1 cellular context compared by ENCODE assay signal in genomic region chr6:137426007-137426689, GRCh38.
A peak's percentile ranks its signal among the peaks of the same experiment; 100 is the strongest.
TF ChIP-seq lines count a peak whose summit lies in the region.

No MANE protein-coding gene starts in this region.

TF ChIP-seq in K562, 482 proteins besides CTCF, POLR2A, EP300 and RAD21 (continued from another document):
- TF ChIP-seq, protein P1, sequence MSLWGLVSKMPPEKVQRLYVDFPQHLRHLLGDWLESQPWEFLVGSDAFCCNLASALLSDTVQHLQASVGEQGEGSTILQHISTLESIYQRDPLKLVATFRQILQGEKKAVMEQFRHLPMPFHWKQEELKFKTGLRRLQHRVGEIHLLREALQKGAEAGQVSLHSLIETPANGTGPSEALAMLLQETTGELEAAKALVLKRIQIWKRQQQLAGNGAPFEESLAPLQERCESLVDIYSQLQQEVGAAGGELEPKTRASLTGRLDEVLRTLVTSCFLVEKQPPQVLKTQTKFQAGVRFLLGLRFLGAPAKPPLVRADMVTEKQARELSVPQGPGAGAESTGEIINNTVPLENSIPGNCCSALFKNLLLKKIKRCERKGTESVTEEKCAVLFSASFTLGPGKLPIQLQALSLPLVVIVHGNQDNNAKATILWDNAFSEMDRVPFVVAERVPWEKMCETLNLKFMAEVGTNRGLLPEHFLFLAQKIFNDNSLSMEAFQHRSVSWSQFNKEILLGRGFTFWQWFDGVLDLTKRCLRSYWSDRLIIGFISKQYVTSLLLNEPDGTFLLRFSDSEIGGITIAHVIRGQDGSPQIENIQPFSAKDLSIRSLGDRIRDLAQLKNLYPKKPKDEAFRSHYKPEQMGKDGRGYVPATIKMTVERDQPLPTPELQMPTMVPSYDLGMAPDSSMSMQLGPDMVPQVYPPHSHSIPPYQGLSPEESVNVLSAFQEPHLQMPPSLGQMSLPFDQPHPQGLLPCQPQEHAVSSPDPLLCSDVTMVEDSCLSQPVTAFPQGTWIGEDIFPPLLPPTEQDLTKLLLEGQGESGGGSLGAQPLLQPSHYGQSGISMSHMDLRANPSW (CRISPR knock-in tag; IDR thresholded peaks at IDR 0.05) = no peak
- peak; percentile 67 for TF ChIP-seq MAFF (IDR thresholded peaks at IDR 0.05; ENCODE audit: low read length)
- no peak for TF ChIP-seq HNRNPLL (IDR thresholded peaks at IDR 0.05; ENCODE audit: low read depth, low read length, poor library complexity, severe bottlenecking)
- TF ChIP-seq, protein P2, sequence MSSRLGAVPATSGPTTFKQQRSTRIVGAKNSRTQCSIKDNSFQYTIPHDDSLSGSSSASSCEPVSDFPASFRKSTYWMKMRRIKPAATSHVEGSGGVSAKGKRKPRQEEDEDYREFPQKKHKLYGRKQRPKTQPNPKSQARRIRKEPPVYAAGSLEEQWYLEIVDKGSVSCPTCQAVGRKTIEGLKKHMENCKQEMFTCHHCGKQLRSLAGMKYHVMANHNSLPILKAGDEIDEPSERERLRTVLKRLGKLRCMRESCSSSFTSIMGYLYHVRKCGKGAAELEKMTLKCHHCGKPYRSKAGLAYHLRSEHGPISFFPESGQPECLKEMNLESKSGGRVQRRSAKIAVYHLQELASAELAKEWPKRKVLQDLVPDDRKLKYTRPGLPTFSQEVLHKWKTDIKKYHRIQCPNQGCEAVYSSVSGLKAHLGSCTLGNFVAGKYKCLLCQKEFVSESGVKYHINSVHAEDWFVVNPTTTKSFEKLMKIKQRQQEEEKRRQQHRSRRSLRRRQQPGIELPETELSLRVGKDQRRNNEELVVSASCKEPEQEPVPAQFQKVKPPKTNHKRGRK (tag; IDR thresholded peaks at IDR 0.05) = no peak
- no peak for TF ChIP-seq SP2 (IDR thresholded peaks at IDR 0.05; ENCODE audit: extremely low read depth, low read depth, low read length, poor library complexity, severe bottlenecking)
- TF ChIP-seq ZNF316 (IDR thresholded peaks at IDR 0.05) = peak; percentile 76
- TF ChIP-seq, protein P3, sequence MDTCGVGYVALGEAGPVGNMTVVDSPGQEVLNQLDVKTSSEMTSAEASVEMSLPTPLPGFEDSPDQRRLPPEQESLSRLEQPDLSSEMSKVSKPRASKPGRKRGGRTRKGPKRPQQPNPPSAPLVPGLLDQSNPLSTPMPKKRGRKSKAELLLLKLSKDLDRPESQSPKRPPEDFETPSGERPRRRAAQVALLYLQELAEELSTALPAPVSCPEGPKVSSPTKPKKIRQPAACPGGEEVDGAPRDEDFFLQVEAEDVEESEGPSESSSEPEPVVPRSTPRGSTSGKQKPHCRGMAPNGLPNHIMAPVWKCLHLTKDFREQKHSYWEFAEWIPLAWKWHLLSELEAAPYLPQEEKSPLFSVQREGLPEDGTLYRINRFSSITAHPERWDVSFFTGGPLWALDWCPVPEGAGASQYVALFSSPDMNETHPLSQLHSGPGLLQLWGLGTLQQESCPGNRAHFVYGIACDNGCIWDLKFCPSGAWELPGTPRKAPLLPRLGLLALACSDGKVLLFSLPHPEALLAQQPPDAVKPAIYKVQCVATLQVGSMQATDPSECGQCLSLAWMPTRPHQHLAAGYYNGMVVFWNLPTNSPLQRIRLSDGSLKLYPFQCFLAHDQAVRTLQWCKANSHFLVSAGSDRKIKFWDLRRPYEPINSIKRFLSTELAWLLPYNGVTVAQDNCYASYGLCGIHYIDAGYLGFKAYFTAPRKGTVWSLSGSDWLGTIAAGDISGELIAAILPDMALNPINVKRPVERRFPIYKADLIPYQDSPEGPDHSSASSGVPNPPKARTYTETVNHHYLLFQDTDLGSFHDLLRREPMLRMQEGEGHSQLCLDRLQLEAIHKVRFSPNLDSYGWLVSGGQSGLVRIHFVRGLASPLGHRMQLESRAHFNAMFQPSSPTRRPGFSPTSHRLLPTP (IDR thresholded peaks at IDR 0.05; ENCODE audit: borderline replicate concordance, extremely low read depth, insufficient read length) = no peak
- TF ChIP-seq MYNN (IDR thresholded peaks at IDR 0.05) = no peak
- TF ChIP-seq MYNN (CRISPR knock-in tag; IDR thresholded peaks at IDR 0.05) = no peak
- no peak for TF ChIP-seq ZFPM2 (CRISPR knock-in tag; IDR thresholded peaks at IDR 0.05)
- no peak for TF ChIP-seq SNIP1 (IDR thresholded peaks at IDR 0.05; ENCODE audit: low read depth)
- TF ChIP-seq C11orf30 (IDR thresholded peaks at IDR 0.05; ENCODE audit: low read depth) = peak; percentile 35; the same call in 1 of the 2 replicates
- no peak for TF ChIP-seq WHSC1 (IDR thresholded peaks at IDR 0.05; ENCODE audit: low read length)
- TF ChIP-seq ZNF398 (CRISPR knock-in tag; IDR thresholded peaks at IDR 0.05) = no peak
